18 cellular contexts compared by ENCODE assay signal in the genomic region with DNA sequence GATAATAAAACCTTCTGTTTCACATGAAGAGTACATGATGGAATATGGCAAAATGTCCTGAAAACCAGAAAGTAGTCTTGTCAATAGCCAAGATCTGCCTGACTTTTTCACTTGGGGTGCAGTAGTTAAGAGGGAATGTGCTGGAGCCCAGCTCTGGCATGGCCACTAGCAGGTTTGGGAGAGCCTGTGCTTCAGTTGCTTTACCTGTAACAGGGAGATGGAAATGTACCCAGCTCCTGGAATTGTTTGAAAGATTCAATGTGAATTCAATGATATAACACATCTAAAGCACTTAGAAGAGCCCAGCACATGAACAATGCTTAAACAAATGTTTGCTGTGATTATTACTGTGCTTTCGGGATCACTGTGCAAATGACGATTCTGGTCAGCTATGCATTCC.
DNase-seq lines count a peak whose midpoint lies in the region; ATAC-seq, FAIRE-seq and TF ChIP-seq lines count a peak whose summit lies in the region.
"Had no signal": no experiment of that assay in that cellular context is flagged by ENCODE, and none has a peak within 500 bp of the region (broad histone marks: within the 10 kb centered on the region; RNA-seq: fewer than 3 reads in every experiment).

No MANE protein-coding gene starts in this region.

- no peak overlapping the region for H2AK5ac ChIP-seq in H1 (ENCODE audit: low read depth, low read length)
- H2AK5ac ChIP-seq in neuronal stem cell (ENCODE audit: low read depth, low read length) = no peak overlapping the region

- no peaks in the 10 kb centered on the region for H3K36me3 ChIP-seq in GM23338 (ENCODE audit: insufficient read depth)
- no peaks in the 10 kb centered on the region for H3K36me3 ChIP-seq in H1 (ENCODE audit: control insufficient read depth in 2 of 4, insufficient read depth in 4 of 4, low read length in 3 of 4)
- no peaks in the 10 kb centered on the region for H3K36me3 ChIP-seq in neuronal stem cell (replicated peaks in 1 of 2; ENCODE audit: control insufficient read depth in 2 of 2, insufficient read depth in 2 of 2, low read length in 2 of 2)
- H3K36me3 ChIP-seq in effector memory CD4-positive, alpha-beta T cell (ENCODE audit: control insufficient read depth, insufficient read depth, low read length) = no peaks in the 10 kb centered on the region

- H3K56ac ChIP-seq in H1 (replicated peaks; ENCODE audit: insufficient read length, low read depth, low read length) = no peak overlapping the region

- H3K79me2 ChIP-seq in GM23338 (replicated peaks; ENCODE audit: insufficient read depth) (no peaks in the 10 kb centered on the region), H1 (ENCODE audit: control insufficient read depth in 1 of 2, insufficient read depth in 2 of 2, low read length in 2 of 2) (no peaks in the 10 kb centered on the region)

- peaks cover 5% of the 10 kb centered on the region; the same call in 2 of the 3 replicates for H3K9me3 Mint-ChIP-seq in GM23338

- no peak overlapping the region for H3K14ac ChIP-seq in H1 (ENCODE audit: insufficient read length)
- no peak overlapping the region for H3K14ac ChIP-seq in neuronal stem cell (ENCODE audit: low read length)

- no peak for TF ChIP-seq POLR2A in H1 (IDR thresholded peaks at IDR 0.05; ENCODE audit: control extremely low read depth in 1 of 2, low read depth in 2 of 2, low read length in 2 of 2)

- WGBS in H1 (ENCODE audit: extremely low coverage in 1 of 2, insufficient coverage in 1 of 2, insufficient read length in 1 of 2, insufficient replicate concordance in 2 of 2, low coverage in 1 of 2, low lambda C conversion rate in 2 of 2, missing lambda C conversion rate in 1 of 2), 2 experiments = 80% methylated on average over 2 of the region's 2 CpGs; no CpG with 5 or more reads in 1 of the 2 experiments
- WGBS in neuronal stem cell (ENCODE audit: extremely low coverage in 2 of 2, insufficient read length in 2 of 2, insufficient replicate concordance in 1 of 2), 2 donors = no CpG with 5 or more reads among the region's 2 CpGs

- POLR2A ChIA-PET in H1 (lab: Charles Lee; ENCODE audit: partially characterized antibody) = no interaction called here

- no peak overlapping the region for H3K4me3 Mint-ChIP-seq in GM23338
- H3K4me3 Mint-ChIP-seq: CD4-positive, CD25-positive, alpha-beta regulatory T cell; IgD-negative memory B cell had no signal

- TF ChIP-seq EP300 in H1 (IDR thresholded peaks at IDR 0.05; ENCODE audit: borderline replicate concordance in 1 of 2, low read depth in 2 of 2, low read length in 2 of 2) = no peak

- H3K27me3 Mint-ChIP-seq in GM23338 (ENCODE audit: insufficient read depth, low read depth, poor library complexity) = no peaks in the 10 kb centered on the region

- no peaks in the 10 kb centered on the region for H3F3A ChIP-seq in GM23338 (replicated peaks; ENCODE audit: low read depth)

- H3K4me2 ChIP-seq in GM23338 = no peak overlapping the region
- no peak overlapping the region for H3K4me2 ChIP-seq in H1 (ENCODE audit: insufficient read depth in 1 of 2, low read depth in 2 of 2, low read length in 2 of 2)
- H3K4me2 ChIP-seq in neuronal stem cell (ENCODE audit: insufficient read depth, low read length, poor library complexity, severe bottlenecking) = no peak overlapping the region
- H3K4me2 ChIP-seq: A549, SK-N-SH had no signal

- no peak overlapping the region for H4K8ac ChIP-seq in H1 (ENCODE audit: extremely low read depth, insufficient read depth, low read length)
- H4K8ac ChIP-seq in neuronal stem cell (ENCODE audit: low read depth, low read length) = no peak overlapping the region

- H3K4ac ChIP-seq in H1 (replicated peaks; ENCODE audit: insufficient read length, low read depth, low read length) (no peak overlapping the region), neuronal stem cell (ENCODE audit: low read length) (no peak overlapping the region)

- no peaks in the 10 kb centered on the region for H3K27me3 ChIP-seq in GM23338 (ENCODE audit: insufficient read depth)
- H3K27me3 ChIP-seq in H1 (replicated peaks in 1 of 4; ENCODE audit: control insufficient read depth in 3 of 4, extremely low read depth in 1 of 4, insufficient read depth in 3 of 4, low read length in 3 of 4) = no peaks in the 10 kb centered on the region
- H3K27me3 ChIP-seq in neuronal stem cell (ENCODE audit: control insufficient read depth in 3 of 3, insufficient read depth in 3 of 3, low read depth in 1 of 3, low read length in 3 of 3) = peaks cover 0 to under 1% (median 0%) of the 10 kb centered on the region in 3 experiments
- no peaks in the 10 kb centered on the region for H3K27me3 ChIP-seq in effector memory CD4-positive, alpha-beta T cell (replicated peaks; ENCODE audit: control insufficient read depth, insufficient read depth, low read length, poor library complexity, severe bottlenecking)

- H3K79me1 ChIP-seq in H1 (ENCODE audit: low read depth, low read length) (no peaks in the 10 kb centered on the region), neuronal stem cell (ENCODE audit: low read depth, low read length) (no peaks in the 10 kb centered on the region)

- ATAC-seq in GM23338 (peak; percentile 31; the same call in 2 of the 3 replicates), GM18502 (IDR thresholded peaks at IDR 0.05; ENCODE audit: poor library complexity, unreplicated experiment) (no peak)
- ATAC-seq: A549, HCT116, Panc1 had no signal

- H3K27ac Mint-ChIP-seq in GM23338 = no peak overlapping the region
- H3K27ac Mint-ChIP-seq: CD4-positive, CD25-positive, alpha-beta regulatory T cell; IgD-negative memory B cell had no signal

- H2BK5ac ChIP-seq in H1 (ENCODE audit: low read depth, low read length) (no peak overlapping the region), neuronal stem cell (ENCODE audit: low read length) (no peak overlapping the region)

- H2AFZ ChIP-seq in GM23338 = peak overlapping the region; percentile 66; the same call in 1 of the 2 replicates
- 0 out of 2 replicates have a peak overlapping the region, but pooled peaks have one; percentile 14 for H2AFZ ChIP-seq in H1 (ENCODE audit: low read length)
- H2AFZ ChIP-seq in neuronal stem cell (ENCODE audit: low read length) = no peak overlapping the region

- no peak overlapping the region for H2BK12ac ChIP-seq in H1 (ENCODE audit: low read depth, low read length)
- no peak overlapping the region for H2BK12ac ChIP-seq in neuronal stem cell (ENCODE audit: low read length)

- TF ChIP-seq CTCF in GM23338 (conservative IDR thresholded peaks at IDR 0.05; ENCODE audit: low read depth in 2 of 2) (no peak), H1 (IDR thresholded peaks at IDR 0.05; ENCODE audit: control extremely low read depth in 1 of 3, insufficient read depth in 1 of 3, low read depth in 1 of 3, low read length in 3 of 3) (no peak)

- H3K18ac ChIP-seq in H1 (ENCODE audit: extremely low read depth, low read length) (no peak overlapping the region), neuronal stem cell (ENCODE audit: low read length) (no peak overlapping the region)

- H2BK120ac ChIP-seq in H1 (replicated peaks; ENCODE audit: low read depth, low read length) = no peak overlapping the region
- H2BK120ac ChIP-seq in neuronal stem cell (ENCODE audit: low read depth, low read length) = no peak overlapping the region

- H4K91ac ChIP-seq in H1 (replicated peaks; ENCODE audit: insufficient read length, low read length) = no peak overlapping the region
- no peak overlapping the region for H4K91ac ChIP-seq in neuronal stem cell (ENCODE audit: low read depth, low read length, poor library complexity)

- H3K9me3 ChIP-seq in H1 (ENCODE audit: insufficient read depth in 2 of 2, low read depth in 1 of 2, low read length in 1 of 2) (no peaks in the 10 kb centered on the region), neuronal stem cell (replicated peaks in 1 of 2; ENCODE audit: control insufficient read depth in 2 of 2, insufficient read depth in 1 of 2, low read depth in 1 of 2, low read length in 2 of 2) (no peaks in the 10 kb centered on the region)
- no peaks in the 10 kb centered on the region for H3K9me3 ChIP-seq in effector memory CD4-positive, alpha-beta T cell (ENCODE audit: control insufficient read depth, low read length)
- H3K9me3 ChIP-seq: A549, SK-N-SH had no signal

- no peaks in the 10 kb centered on the region for H4K20me1 ChIP-seq in GM23338 (replicated peaks; ENCODE audit: insufficient read depth)
- H4K20me1 ChIP-seq in H1 (replicated peaks in 1 of 2; ENCODE audit: control insufficient read depth in 1 of 2, insufficient read depth in 2 of 2, low read length in 2 of 2) = no peaks in the 10 kb centered on the region

- no peak for DNase-seq in GM23338 (ENCODE audit: low spot score)
- DNase-seq in NCI-H748 treated with DMSO at 0.1 percent for 48 hours (lab: John Stamatoyannopoulos, UW) = peak; percentile 64
- no peak for DNase-seq in H1 (ENCODE audit: low read depth in 1 of 2, low spot score in 2 of 2)
- DNase-seq in neuronal stem cell (ENCODE audit: low spot score) = no peak
- no peak for DNase-seq in activated CD4-positive, CD25-positive, alpha-beta regulatory T cell treated with anti-CD3 and anti-CD28 coated beads, Interleukin-2, amount 50 U/mL, for 72 hours
- DNase-seq in effector memory CD4-positive, alpha-beta T cell = no peak
- DNase-seq: GOT3, NCI-H2171, NCI-H446, SIG-M5, SK-N-SH had no signal

- CTCF ChIA-PET in H1 (lab: Charles Lee; ENCODE audit: partially characterized antibody) = interaction anchor here (0.8 to 1.8 kb wide), 9 partner anchors 9 to 149 kb away, joined by 3 to 4 read pairs (median 3); no protein-coding TSS in a partner anchor

- H3K36me3 Mint-ChIP-seq in GM23338 (ENCODE audit: low read depth) = 0 out of 3 replicates have a peak, but pooled peaks cover 4% of the 10 kb centered on the region
- H3K36me3 Mint-ChIP-seq: CD4-positive, CD25-positive, alpha-beta regulatory T cell; IgD-negative memory B cell had no signal

- H3K4me3 ChIP-seq in GM23338 (no peak overlapping the region), H1 (ENCODE audit: extremely low read depth in 1 of 4, insufficient read depth in 2 of 4, low read depth in 3 of 4, low read length in 4 of 4) (no peak overlapping the region), neuronal stem cell (ENCODE audit: low read length in 2 of 2) (no peak overlapping the region)
- H3K4me3 ChIP-seq in effector memory CD4-positive, alpha-beta T cell (ENCODE audit: insufficient read depth, low read depth, low read length, poor library complexity, severe bottlenecking) = no peak overlapping the region
- H3K4me3 ChIP-seq: A549 had no signal

- TF ChIP-seq RAD21 in H1 (IDR thresholded peaks at IDR 0.05 in 1 of 2, conservative IDR thresholded peaks at IDR 0.05 in 1 of 2; ENCODE audit: low read depth in 2 of 2, low read length in 2 of 2) = no peak

- FAIRE-seq in H1 (lab: Jason Lieb, UNC) = no peak
- FAIRE-seq: A549, GM12891 had no signal

- H3K9ac ChIP-seq in H1 (replicated peaks in 1 of 4; ENCODE audit: extremely low read depth in 1 of 4, low read depth in 3 of 4, low read length in 3 of 4) = no peak overlapping the region
- H3K9ac ChIP-seq in neuronal stem cell (ENCODE audit: low read depth, low read length, poor library complexity) = no peak overlapping the region
- H3K9ac ChIP-seq: SK-N-SH had no signal

- H3K23ac ChIP-seq in H1 (ENCODE audit: insufficient read length) (no peak overlapping the region), neuronal stem cell (ENCODE audit: low read depth, low read length, poor library complexity) (no peak overlapping the region)

- H2BK20ac ChIP-seq in H1 (ENCODE audit: low read length) = no peak overlapping the region

- H2BK15ac ChIP-seq in H1 (ENCODE audit: low read length) (no peak overlapping the region), neuronal stem cell (ENCODE audit: low read length) (no peak overlapping the region)

- no peak overlapping the region for H3K27ac ChIP-seq in GM23338 (ENCODE audit: low read depth)
- no peak overlapping the region for H3K27ac ChIP-seq in H1 (ENCODE audit: low read depth, low read length)
- H3K27ac ChIP-seq in neuronal stem cell (replicated peaks; ENCODE audit: low read length) = peak overlapping the region; percentile 63
- no peak overlapping the region for H3K27ac ChIP-seq in effector memory CD4-positive, alpha-beta T cell (ENCODE audit: insufficient read depth, low read length, poor library complexity, severe bottlenecking)
- H3K27ac ChIP-seq: A549 had no signal

- H3K4me1 ChIP-seq in GM23338 (ENCODE audit: insufficient read depth) = peaks cover 11% of the 10 kb centered on the region; the same call in 1 of the 2 replicates
- peaks cover 0 to 5% (median 4%) of the 10 kb centered on the region in 4 experiments; a peak in 3 of 7 replicates for H3K4me1 ChIP-seq in H1 (replicated peaks in 1 of 4; ENCODE audit: control insufficient read depth in 3 of 4, insufficient read depth in 4 of 4, low read length in 3 of 4)
- peaks cover 0 to 7% of the 10 kb centered on the region in 2 donors for H3K4me1 ChIP-seq in neuronal stem cell (ENCODE audit: control insufficient read depth in 2 of 2, insufficient read depth in 1 of 2, low read depth in 1 of 2, low read length in 2 of 2)
- H3K4me1 ChIP-seq in effector memory CD4-positive, alpha-beta T cell (ENCODE audit: control insufficient read depth, insufficient read depth, low read length, poor library complexity, severe bottlenecking) = no peaks in the 10 kb centered on the region
- H3K4me1 ChIP-seq: A549 had no signal

- no peak overlapping the region for H4K5ac ChIP-seq in H1 (ENCODE audit: insufficient read length, low read depth, low read length)

- H3K23me2 ChIP-seq in H1 (ENCODE audit: low read depth, low read length) = no peaks in the 10 kb centered on the region; the same call in 1 of the 2 replicates

- peaks cover 15% of the 10 kb centered on the region for H3K4me1 Mint-ChIP-seq in GM23338
- H3K4me1 Mint-ChIP-seq: IgD-negative memory B cell had no signal

- 0 out of 2 replicates have a peak, but pooled peaks cover 8% of the 10 kb centered on the region for H3K9me2 ChIP-seq in GM23338 (ENCODE audit: insufficient read depth)
- H3K9me2 ChIP-seq: SK-N-SH had no signal
